20 cellular contexts compared by ENCODE assay signal in the genomic region with DNA sequence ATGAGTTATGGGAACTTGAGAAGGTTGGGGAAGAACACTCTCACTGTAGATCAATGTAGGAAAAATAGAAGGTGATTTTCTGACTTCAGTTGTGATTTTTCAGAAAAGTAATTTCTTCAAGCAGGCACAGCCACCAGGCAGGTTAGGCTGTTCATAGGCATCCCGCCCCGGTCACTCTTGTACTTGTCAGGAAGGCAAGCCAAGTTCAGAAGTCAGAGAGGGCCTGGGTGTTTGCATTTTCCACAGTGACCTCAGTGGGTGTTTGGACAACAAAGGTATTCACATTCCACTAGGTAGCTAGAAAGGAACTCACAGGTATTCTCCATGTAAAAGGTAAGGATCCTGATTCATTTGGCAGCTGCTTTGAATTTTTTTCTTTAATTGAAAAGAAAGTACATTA.
"Had no signal": no experiment of that assay in that cellular context is flagged by ENCODE, and none has a peak within 500 bp of the region (broad histone marks: within the 10 kb centered on the region; RNA-seq: fewer than 3 reads in every experiment).

No MANE protein-coding gene starts in this region.

- H3K4me3 Mint-ChIP-seq: effector memory CD8-positive, alpha-beta T cell; nephron progenitor cell; stimulated activated naive B cell treated with anti-CD40 and anti-IgM and Interleukin-4, amounts not matched to agents 10 μg/mL and 1 μg/mL and 100 μg/mL, for 72 hours; stimulated activated naive CD8-positive, alpha-beta T cell treated with anti-CD3 and anti-CD28 coated beads, Interleukin-15, amount 100 ng/mL, for 72 hours had no signal

- H3K27me3 Mint-ChIP-seq: stimulated activated naive B cell treated with anti-CD40 and anti-IgM and Interleukin-4, amounts not matched to agents 10 μg/mL and 1 μg/mL and 100 μg/mL, for 72 hours had no signal

- H3K9me3 Mint-ChIP-seq: effector memory CD8-positive, alpha-beta T cell; nephron progenitor cell; stimulated activated naive B cell treated with anti-CD40 and anti-IgM and Interleukin-4, amounts not matched to agents 10 μg/mL and 1 μg/mL and 100 μg/mL, for 72 hours; stimulated activated naive CD8-positive, alpha-beta T cell treated with anti-CD3 and anti-CD28 coated beads, Interleukin-15, amount 100 ng/mL, for 72 hours had no signal

- H3K27me3 ChIP-seq: esophagus muscularis mucosa, gastrocnemius medialis, sigmoid colon, testis, uterus had no signal

- H3K27ac Mint-ChIP-seq: effector memory CD8-positive, alpha-beta T cell; nephron progenitor cell; stimulated activated naive B cell treated with anti-CD40 and anti-IgM and Interleukin-4, amounts not matched to agents 10 μg/mL and 1 μg/mL and 100 μg/mL, for 72 hours; stimulated activated naive CD8-positive, alpha-beta T cell treated with anti-CD3 and anti-CD28 coated beads, Interleukin-15, amount 100 ng/mL, for 72 hours had no signal

- H3K36me3 Mint-ChIP-seq: stimulated activated naive B cell treated with anti-CD40 and anti-IgM and Interleukin-4, amounts not matched to agents 10 μg/mL and 1 μg/mL and 100 μg/mL, for 72 hours had no signal

- DNase-seq: effector memory CD8-positive, alpha-beta T cell; gastrocnemius medialis; islet precursor cell; left ventricle myocardium inferior; mesenchymal stem cell; midbrain; nephron progenitor cell; sigmoid colon; stimulated activated CD4-positive, alpha-beta T cell treated with anti-CD3 and anti-CD28 coated beads, Interleukin-2, amount 100 ng/mL, for 24 hours; stimulated activated CD4-positive, alpha-beta T cell treated with anti-CD3 and anti-CD28 coated beads, Interleukin-4, amount 100 ng/mL, for 4 hours; stimulated activated naive B cell treated with anti-CD40 and anti-IgM and Interleukin-4, amounts not matched to agents 10 μg/mL and 1 μg/mL and 100 μg/mL, for 72 hours; stimulated activated naive CD8-positive, alpha-beta T cell treated with anti-CD3 and anti-CD28 coated beads, Interleukin-15, amount 100 ng/mL, for 72 hours; testis; transverse colon; uterus had no signal

- ATAC-seq: effector memory CD8-positive, alpha-beta T cell; gastrocnemius medialis; stimulated activated naive B cell treated with anti-CD40 and anti-IgM and Interleukin-4, amounts not matched to agents 10 μg/mL and 1 μg/mL and 100 μg/mL, for 72 hours; stimulated activated naive CD8-positive, alpha-beta T cell treated with anti-CD3 and anti-CD28 coated beads, Interleukin-15, amount 100 ng/mL, for 72 hours had no signal

- H3K4me1 ChIP-seq: testis, uterus had no signal

- H3K4me3 ChIP-seq: esophagus muscularis mucosa, gastrocnemius medialis, left ventricle myocardium inferior, lung, sigmoid colon, skin epidermis, testis, transverse colon, uterus had no signal

- H3K27ac ChIP-seq: epithelial cell of prostate, esophagus muscularis mucosa, gastrocnemius medialis, left ventricle myocardium inferior, neutrophil, sigmoid colon, skin epidermis, testis, transverse colon, uterus had no signal

- H3K9me3 ChIP-seq: esophagus muscularis mucosa, gastrocnemius medialis, left ventricle myocardium inferior, neutrophil, sigmoid colon, testis, transverse colon, uterus had no signal

- H3K36me3 ChIP-seq: esophagus muscularis mucosa, gastrocnemius medialis, left ventricle myocardium inferior, neutrophil, sigmoid colon, transverse colon, uterus had no signal
